In genomic region chr3:194064380-194065118, GRCh38 we compare ENCODE assay signal across 15 cellular contexts.
"Had no signal": no experiment of that assay in that cellular context is flagged by ENCODE, and none has a peak within 500 bp of the region (broad histone marks: within the 10 kb centered on the region; RNA-seq: fewer than 3 reads in every experiment).

No MANE protein-coding gene starts in this region.

- H3K4me3 ChIP-seq: hepatocyte, upper lobe of right lung had no signal

- H2AFZ ChIP-seq: hepatocyte had no signal

- H3K9me3 ChIP-seq: upper lobe of right lung had no signal

- H3K27ac ChIP-seq: hepatocyte, upper lobe of right lung had no signal

- DNase-seq: activated CD4-positive, alpha-beta memory T cell treated with anti-CD3 and anti-CD28 coated beads for 36 hours; activated CD4-positive, alpha-beta T cell treated with anti-CD3 and anti-CD28 coated beads for 1 hour; activated gamma-delta T cell; activated naive CD8-positive, alpha-beta T cell treated with anti-CD3 and anti-CD28 coated beads for 36 hours; activated T-cell treated with anti-CD3 and anti-CD28 coated beads, Interleukin-2, amount 50 U/mL, for 4 hours; anterior cingulate cortex; cerebellar nuclear complex; dermis blood vessel endothelial cell; erythroblast; left ventricle myocardium superior; naive thymus-derived CD4-positive, alpha-beta T cell; nucleus accumbens; right cardiac atrium; upper lobe of right lung had no signal

- H3K36me3 ChIP-seq: upper lobe of right lung had no signal

- ATAC-seq: activated T-cell treated with anti-CD3 and anti-CD28 coated beads, Interleukin-2, amount 50 U/mL, for 4 hours; naive thymus-derived CD4-positive, alpha-beta T cell; upper lobe of right lung had no signal

- H3K27me3 ChIP-seq: hepatocyte, upper lobe of right lung had no signal

- H3K4me2 ChIP-seq: hepatocyte had no signal

- H3K4me1 ChIP-seq: upper lobe of right lung had no signal

- H3K79me2 ChIP-seq: hepatocyte had no signal
